Comparison of ENCODE assay signal across 27 cellular contexts in the genomic region with DNA sequence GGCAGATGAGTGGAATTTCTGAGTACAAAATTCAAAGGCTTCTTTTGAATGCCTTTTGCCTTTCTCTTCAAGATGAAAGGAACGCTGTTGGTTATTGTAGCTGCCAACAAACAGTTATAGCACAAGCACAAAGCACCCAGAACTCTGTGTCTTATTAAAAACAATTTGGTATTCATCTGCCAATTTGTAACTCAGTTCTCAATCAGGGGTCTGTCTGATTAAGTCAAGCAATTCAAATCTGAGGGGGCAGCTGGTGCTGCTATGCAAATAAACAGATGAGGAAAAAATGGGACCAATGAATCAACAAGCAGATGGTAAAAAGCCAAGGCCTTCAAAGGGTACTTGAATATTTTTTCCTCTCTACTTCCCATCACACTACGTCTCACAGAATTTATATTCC.
DNase-seq lines count a peak whose midpoint lies in the region; FAIRE-seq and TF ChIP-seq lines count a peak whose summit lies in the region.
"Had no signal": no experiment of that assay in that cellular context is flagged by ENCODE, and none has a peak within 500 bp of the region (broad histone marks: within the 10 kb centered on the region; RNA-seq: fewer than 3 reads in every experiment).

No MANE protein-coding gene starts in this region.

- no peaks in the 10 kb centered on the region for H3K9me3 ChIP-seq in tibial nerve
- H3K9me3 ChIP-seq: BLaER1 treated with 17β-estradiol and CSF1 and Interleukin-3, amounts not matched to agents 10 nM and 100 nM; body of pancreas; esophagus squamous epithelium; right lobe of liver; stomach had no signal

- no peaks in the 10 kb centered on the region for H3K27me3 ChIP-seq in tibial nerve
- H3K27me3 ChIP-seq: BLaER1 treated with 17β-estradiol and CSF1 and Interleukin-3, amounts not matched to agents 10 nM and 100 nM; body of pancreas; esophagus squamous epithelium; foreskin keratinocyte; heart right ventricle; neural progenitor cell; right lobe of liver; stomach had no signal

- no peak for TF ChIP-seq EP300 in tibial nerve (IDR thresholded peaks at IDR 0.05)

- peak; percentile 23 for FAIRE-seq in H54 (lab: Jason Lieb, UNC)
- FAIRE-seq: G401.6, TTC549 had no signal

- no peaks in the 10 kb centered on the region for H3K36me3 ChIP-seq in tibial nerve
- H3K36me3 ChIP-seq: BLaER1 treated with 17β-estradiol and CSF1 and Interleukin-3, amounts not matched to agents 10 nM and 100 nM; esophagus squamous epithelium; heart right ventricle; neural progenitor cell; right lobe of liver; stomach had no signal

- TF ChIP-seq CTCF in tibial nerve (IDR thresholded peaks at IDR 0.05) = no peak

- WGBS in tibial nerve, 2 donors = 46 to 51% methylated on average over 2 of the region's 2 CpGs

- TF ChIP-seq POLR2A in H54 (IDR thresholded peaks at IDR 0.05; ENCODE audit: low read depth, low read length) (no peak), tibial nerve (IDR thresholded peaks at IDR 0.05) (no peak)

- H3K27ac ChIP-seq in tibial nerve = no peak overlapping the region
- H3K27ac ChIP-seq: BLaER1 treated with 17β-estradiol and CSF1 and Interleukin-3, amounts not matched to agents 10 nM and 100 nM; body of pancreas; esophagus squamous epithelium; foreskin keratinocyte; heart right ventricle; neural progenitor cell; PC-9; right lobe of liver; stomach had no signal

- H3K4me3 ChIP-seq in tibial nerve = no peak overlapping the region
- H3K4me3 ChIP-seq: BLaER1 treated with 17β-estradiol and CSF1 and Interleukin-3, amounts not matched to agents 10 nM and 100 nM; body of pancreas; esophagus squamous epithelium; heart right ventricle; neural progenitor cell; PC-9; right lobe of liver; stomach had no signal

- no peak for DNase-seq in H54 (ENCODE audit: insufficient read length, low spot score)
- peak; percentile 31 for DNase-seq in NCI-H1105 (lab: John Stamatoyannopoulos, UW)
- DNase-seq in NCI-H82 treated with DMSO at 0.1 percent for 48 hours (lab: John Stamatoyannopoulos, UW; ENCODE audit: unreplicated experiment) = peak; percentile 29
- DNase-seq in pons (ENCODE audit: low spot score) = peak; percentile 36
- no peak for DNase-seq in cerebellum (ENCODE audit: low spot score)
- no peak for DNase-seq in tibial nerve (ENCODE audit: low spot score in 2 of 2)
- no peak for DNase-seq in AML-193 (lab: John Stamatoyannopoulos, UW)
- DNase-seq: activated CD4-positive, alpha-beta T cell treated with anti-CD3 and anti-CD28 coated beads, Interleukin-2, amount 50 U/mL, for 4 hours; activated T-cell treated with anti-CD3 and anti-CD28 coated beads, Interleukin-2, amount 50 U/mL, for 48 hours; body of pancreas; cerebellar nuclear complex; esophagus squamous epithelium; foreskin keratinocyte; heart right ventricle; left ventricle myocardium superior; NCI-H187 treated with DMSO at 0.1 percent for 48 hours; NK-92 treated with Interleukin-12 subunit alpha and Interleukin-12 subunit beta, amount 100 ng/mL, for 24 hours; posterior cingulate gyrus; right lobe of liver; stimulated activated CD4-positive, alpha-beta T cell treated with anti-CD3 and anti-CD28 coated beads, Interleukin-4, amount 100 ng/mL, for 1 hour; stomach; T-helper 17 cell had no signal

- H3K4me1 ChIP-seq in tibial nerve = peaks cover 0 to 13% (median 0%) of the 10 kb centered on the region in 4 donors
- H3K4me1 ChIP-seq: BLaER1 treated with 17β-estradiol and CSF1 and Interleukin-3, amounts not matched to agents 10 nM and 100 nM; body of pancreas; esophagus squamous epithelium; heart right ventricle; neural progenitor cell; right lobe of liver had no signal

Comparison
In these comparisons a context has a peak if more than half of its experiments do, and no peak if none do; other contexts are left out.
1. DNase-seq: peak in NCI-H1105 (single experiment), NCI-H82 treated with DMSO at 0.1 percent for 48 hours (single experiment) and pons (single experiment); none in H54 (single experiment), cerebellum (single experiment), tibial nerve (0 of 2) and AML-193 (0 of 2).